In genomic region chr20:63384336-63384735, GRCh38 we compare ENCODE assay signal across 11 cellular contexts. TPM values are rescaled to one million over a fixed set of nuclear protein-coding genes. Genes with fewer than 3 reads are reported as not detected.
"Had no signal": no experiment of that assay in that cellular context is flagged by ENCODE, and none has a peak within 500 bp of the region (broad histone marks: within the 10 kb centered on the region; RNA-seq: fewer than 3 reads in every experiment).

No MANE protein-coding gene starts in this region.

- H3K27ac ChIP-seq: GM23248 had no signal

- H3K9ac ChIP-seq: GM23248 had no signal

- H3K4me1 ChIP-seq: HAP-1 had no signal

- ATAC-seq: GM23338, HCT116 had no signal

- H2AFZ ChIP-seq: GM23248, GM23338 had no signal

- FAIRE-seq: H54 had no signal

- H3K4me2 ChIP-seq: GM23338 had no signal

- DNase-seq: GM23248, GOT3, H7, H9, HCEC 1CT, HFFc6 had no signal

- H3K36me3 ChIP-seq: HAP-1 had no signal

- H3K4me3 ChIP-seq: GM23248, GM23338, HAP-1 had no signal

RNA-seq across cellular contexts. Expression of gene CHRNA4, which starts 23.2 kb away (rescaled TPM):
- total RNA-seq: GM23248, H4, HFFc6 had no signal
- polyA plus RNA-seq: GM23248 had no signal
